ENCODE assay signal across 14 cellular contexts in genomic region chr2:28656937-28657615, GRCh38.
A peak's percentile ranks its signal among the peaks of the same experiment; 100 is the strongest.
DNase-seq lines count a peak whose midpoint lies in the region; ATAC-seq, FAIRE-seq and TF ChIP-seq lines count a peak whose summit lies in the region.
"Had no signal": no experiment of that assay in that cellular context is flagged by ENCODE, and none has a peak within 500 bp of the region (broad histone marks: within the 10 kb centered on the region; RNA-seq: fewer than 3 reads in every experiment).

No MANE protein-coding gene starts in this region.

- H3K9me3 Mint-ChIP-seq in MCF 10A (ENCODE audit: unreplicated experiment) (peaks cover 8% of the 10 kb centered on the region), mesothelial cell of epicardium (no peaks in the 10 kb centered on the region)

- intact Hi-C loops in HepG2 (cut with micrococcal nuclease; ENCODE audit: unreplicated experiment), result no loop called here
- intact Hi-C loops in right lobe of liver (cut with DNase I), result no loop called here
- intact Hi-C loops in MCF 10A (cut with micrococcal nuclease), result no loop called here
- intact Hi-C loops in uterus (cut with DNase I; ENCODE audit: low total_unique reads), result no loop called here
- intact Hi-C loops in lower leg skin (cut with DNase I; ENCODE audit: low total_unique reads), result no loop called here

- POLR2A ChIA-PET in HepG2 (lab: Yijun Ruan, JAX), result no interaction called here
- POLR2A ChIA-PET in MCF 10A (lab: Yijun Ruan, JAX), result interaction anchor here (0.6 kb wide), 1 partner anchor 948 kb away, joined by 3 read pairs; no protein-coding TSS in a partner anchor

- H3K36me3 Mint-ChIP-seq in MCF 10A (ENCODE audit: insufficient read depth, unreplicated experiment), result no peaks in the 10 kb centered on the region
- H3K36me3 Mint-ChIP-seq in mesothelial cell of epicardium, result no peaks in the 10 kb centered on the region

- H3K4me3 Mint-ChIP-seq in MCF 10A (ENCODE audit: unreplicated experiment) (no peak overlapping the region), mesothelial cell of epicardium (no peak overlapping the region)

- BruUV-seq in HepG2 (replicated peaks; lab: Mats Ljungman, UMichigan) (no TSS peak), MCF 10A (replicated peaks; lab: Mats Ljungman, UMichigan) (no TSS peak)

- H3K4me1 ChIP-seq in HepG2 (ENCODE audit: insufficient read depth, low read length) (0 out of 2 replicates have a peak, but pooled peaks cover 5% of the 10 kb centered on the region), right lobe of liver (peaks cover 0 to 22% (median 6%) of the 10 kb centered on the region in 4 donors), uterus (peaks cover 5 to 6% of the 10 kb centered on the region in 2 donors)

- H3K27ac Mint-ChIP-seq in MCF 10A (ENCODE audit: low read depth, unreplicated experiment), result peak overlapping the region; percentile 74
- peak overlapping the region; percentile 6 for H3K27ac Mint-ChIP-seq in mesothelial cell of epicardium

- TF ChIP-seq POLR2A in HepG2 (IDR thresholded peaks at IDR 0.05; ENCODE audit: insufficient read depth in 1 of 2, low read depth in 2 of 2, low read length in 2 of 2), result no peak
- no peak for TF ChIP-seq POLR2A in right lobe of liver (IDR thresholded peaks at IDR 0.05)
- TF ChIP-seq POLR2A in uterus (IDR thresholded peaks at IDR 0.05), result no peak
- TF ChIP-seq POLR2A in lower leg skin (IDR thresholded peaks at IDR 0.05), result no peak

- H3K27me3 Mint-ChIP-seq in MCF 10A (ENCODE audit: insufficient read depth, unreplicated experiment) (no peaks in the 10 kb centered on the region), mesothelial cell of epicardium (ENCODE audit: low read depth) (no peaks in the 10 kb centered on the region)

- H3K27ac ChIP-seq in HepG2 (ENCODE audit: extremely low read length, insufficient read depth, low read length) (no peak overlapping the region), right lobe of liver (no peak overlapping the region), uterus (peak overlapping the region; percentile 89 to 92)
- H3K27ac ChIP-seq: lower lobe of right lung, neutrophil had no signal

- CTCF ChIA-PET in HepG2 (lab: Yijun Ruan, JAX; ENCODE audit: low intra/inter-chr PET ratio, low total read pairs), result no interaction called here
- CTCF ChIA-PET in MCF 10A (lab: Yijun Ruan, JAX), result no interaction called here

- H3K79me2 ChIP-seq in HepG2 (ENCODE audit: insufficient read depth, low read length), result no peaks in the 10 kb centered on the region

- H2AFZ ChIP-seq in HepG2 (ENCODE audit: low read length), result no peak overlapping the region

- no peak overlapping the region for H3K4me2 ChIP-seq in HepG2 (ENCODE audit: low read depth, low read length)

- in situ Hi-C loops in HepG2 (cut with HindIII; ENCODE audit: extremely low pct_ligation_motif_present, low pct_unique_long_range_greater_than_20kb), result no loop called here

- H3K9me3 ChIP-seq in HepG2 (ENCODE audit: low read length) (no peaks in the 10 kb centered on the region), right lobe of liver (no peaks in the 10 kb centered on the region), uterus (no peaks in the 10 kb centered on the region)
- H3K9me3 ChIP-seq: lower lobe of right lung, neutrophil had no signal

- H3K4me3 ChIP-seq in HepG2 (replicated peaks in 1 of 3; ENCODE audit: insufficient read depth in 1 of 3, low read depth in 2 of 3, low read length in 3 of 3), result no peak overlapping the region
- H3K4me3 ChIP-seq in right lobe of liver, result no peak overlapping the region
- no peak overlapping the region for H3K4me3 ChIP-seq in uterus
- no peak overlapping the region for H3K4me3 ChIP-seq in lower leg skin (ENCODE audit: low read depth, poor library complexity, severe bottlenecking)
- H3K4me3 ChIP-seq: lower lobe of right lung had no signal

- H3K4me1 Mint-ChIP-seq in MCF 10A (ENCODE audit: insufficient read depth, unreplicated experiment), result peaks cover 40% of the 10 kb centered on the region
- peaks cover 31% of the 10 kb centered on the region for H3K4me1 Mint-ChIP-seq in mesothelial cell of epicardium

- no peaks in the 10 kb centered on the region; a peak in 1 of 5 replicates for H3K27me3 ChIP-seq in HepG2 (ENCODE audit: control insufficient read depth in 1 of 2, insufficient read depth in 2 of 2, low read length in 2 of 2)
- H3K27me3 ChIP-seq in right lobe of liver, result no peaks in the 10 kb centered on the region
- H3K27me3 ChIP-seq in uterus, result no peaks in the 10 kb centered on the region
- H3K27me3 ChIP-seq: neutrophil had no signal

- DNase-seq in HepG2 (ENCODE audit: low spot score), result peak; percentile 39
- DNase-seq in right lobe of liver, result no peak
- no peak for DNase-seq in MCF 10A (ENCODE audit: unreplicated experiment)
- DNase-seq in mesothelial cell of epicardium (ENCODE audit: low spot score in 2 of 2, unreplicated experiment in 2 of 2), result no peak
- no peak for DNase-seq in uterus
- no peak for DNase-seq in lower leg skin (ENCODE audit: low spot score in 2 of 2)
- no peak for DNase-seq in NCI-H446 (lab: John Stamatoyannopoulos, UW)
- DNase-seq in cerebellar nuclear complex (lab: John Stamatoyannopoulos, UW), result no peak
- DNase-seq: hippocampal formation, lower lobe of right lung, MV-4-11, NCI-H2171 treated with DMSO at 0.1 percent for 48 hours, substantia nigra had no signal

- ATAC-seq in HepG2 (no peak), right lobe of liver (no peak)
- ATAC-seq: lower lobe of right lung had no signal

- H3K9ac ChIP-seq in HepG2 (ENCODE audit: insufficient read depth, low read depth, low read length), result no peak overlapping the region

- TF ChIP-seq CTCF in HepG2 (CRISPR knock-in tag; IDR thresholded peaks at IDR 0.05) (no peak), right lobe of liver (IDR thresholded peaks at IDR 0.05) (no peak), MCF 10A (IDR thresholded peaks at IDR 0.05; ENCODE audit: unreplicated experiment) (no peak), mesothelial cell of epicardium (IDR thresholded peaks at IDR 0.05; ENCODE audit: unreplicated experiment) (no peak), uterus (IDR thresholded peaks at IDR 0.05) (no peak), lower leg skin (IDR thresholded peaks at IDR 0.05) (no peak)

- no peak for TF ChIP-seq RAD21 in HepG2 (CRISPR knock-in tag; IDR thresholded peaks at IDR 0.05)

- no peak for FAIRE-seq in HepG2 (lab: Jason Lieb, UNC)

- H3K36me3 ChIP-seq in HepG2 (replicated peaks in 1 of 2; ENCODE audit: control insufficient read depth in 1 of 2, insufficient read depth in 2 of 2, low read length in 2 of 2) (no peaks in the 10 kb centered on the region), right lobe of liver (no peaks in the 10 kb centered on the region), uterus (no peaks in the 10 kb centered on the region)
- H3K36me3 ChIP-seq: lower lobe of right lung, neutrophil had no signal

- WGBS in HepG2 (ENCODE audit: low lambda C conversion rate), result 45% methylated on average over 5 of the region's 5 CpGs
- WGBS in right lobe of liver (ENCODE audit: insufficient coverage, low coverage, low lambda C conversion rate, missing lambda C conversion rate), result 83% methylated on average over 5 of the region's 5 CpGs
- WGBS in lower leg skin, 2 donors, result 81 to 82% methylated on average over 5 of the region's 5 CpGs

- H4K20me1 ChIP-seq in HepG2 (ENCODE audit: insufficient read depth, low read length), result no peaks in the 10 kb centered on the region

- TF ChIP-seq EP300 in HepG2 (IDR thresholded peaks at IDR 0.05; ENCODE audit: low read depth in 2 of 2, low read length in 2 of 2) (no peak), HepG2 (CRISPR knock-in tag; IDR thresholded peaks at IDR 0.05; ENCODE audit: borderline replicate concordance) (no peak)

TF ChIP-seq in HepG2, 621 proteins besides CTCF, POLR2A, EP300 and RAD21:
- no peak for TF ChIP-seq TGIF2 (CRISPR knock-in tag; IDR thresholded peaks at IDR 0.05)
- TF ChIP-seq ZKSCAN1 (IDR thresholded peaks at IDR 0.05; ENCODE audit: low read length), result peak; percentile 61; the same call in 1 of the 2 replicates

Comparison
In these comparisons a context has a peak if more than half of its experiments do, and no peak if none do; other contexts are left out.
1. H3K27ac ChIP-seq: peak in uterus (2 of 2); none in HepG2 (single experiment) and right lobe of liver (0 of 3).